ENCODE assay signal across 23 cellular contexts in the genomic region with DNA sequence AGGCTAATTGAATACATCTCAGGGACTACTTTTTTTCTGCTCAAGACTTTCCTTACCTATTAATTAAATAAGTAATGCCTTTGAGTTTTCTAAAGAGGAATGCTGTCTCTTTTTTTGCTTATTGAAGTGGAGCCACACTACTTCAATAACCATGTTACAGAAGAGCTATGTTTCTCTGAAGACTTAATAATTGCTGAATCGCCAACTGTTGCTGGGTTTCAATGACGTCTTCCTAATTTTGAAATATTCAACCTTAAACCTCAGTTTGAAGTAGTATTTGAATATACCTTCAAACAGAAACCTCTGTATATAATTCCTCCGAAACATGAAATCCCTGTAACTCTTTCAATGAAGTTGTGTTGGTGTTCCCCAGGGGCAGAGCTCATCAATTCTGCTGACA.
"Had no signal": no experiment of that assay in that cellular context is flagged by ENCODE, and none has a peak within 500 bp of the region (broad histone marks: within the 10 kb centered on the region; RNA-seq: fewer than 3 reads in every experiment).

No MANE protein-coding gene starts in this region.

- ATAC-seq: foreskin keratinocyte, gastrocnemius medialis, heart right ventricle, left cardiac atrium, left lung, left ventricle myocardium superior, lower lobe of right lung, mucosa of descending colon had no signal

- DNase-seq: dermis blood vessel endothelial cell; dorsolateral prefrontal cortex; effector CD4-positive, alpha-beta T cell; effector memory CD4-positive, alpha-beta T cell; foreskin keratinocyte; gastrocnemius medialis; glutamatergic neuron; head of caudate nucleus; heart right ventricle; hippocampal formation; left cardiac atrium; left lung; left ventricle myocardium superior; lower lobe of right lung; mesenchymal stem cell; mucosa of descending colon; naive B cell had no signal

- H3K27me3 ChIP-seq: dorsolateral prefrontal cortex, esophagus muscularis mucosa, foreskin keratinocyte, gastrocnemius medialis, heart right ventricle, left lung had no signal

- H3K36me3 ChIP-seq: esophagus muscularis mucosa, gastrocnemius medialis, heart right ventricle, left lung, lower lobe of right lung had no signal

- H3K4me3 ChIP-seq: coronary artery, dorsolateral prefrontal cortex, esophagus muscularis mucosa, gastrocnemius medialis, heart right ventricle, left lung, lower lobe of right lung, mucosa of descending colon had no signal

- H3K4me1 ChIP-seq: esophagus muscularis mucosa, foreskin keratinocyte, gastrocnemius medialis, heart right ventricle, left lung, lower lobe of right lung had no signal

- H3K27ac ChIP-seq: coronary artery, dorsolateral prefrontal cortex, esophagus muscularis mucosa, foreskin keratinocyte, gastrocnemius medialis, heart right ventricle, left lung, lower lobe of right lung had no signal

- H3K9me3 ChIP-seq: esophagus muscularis mucosa, gastrocnemius medialis, heart right ventricle, left lung, lower lobe of right lung, mucosa of descending colon had no signal

- FAIRE-seq: colon, endothelial cell of umbilical vein, islet of Langerhans, keratinocyte had no signal
